17 cellular contexts compared by ENCODE assay signal in the genomic region with DNA sequence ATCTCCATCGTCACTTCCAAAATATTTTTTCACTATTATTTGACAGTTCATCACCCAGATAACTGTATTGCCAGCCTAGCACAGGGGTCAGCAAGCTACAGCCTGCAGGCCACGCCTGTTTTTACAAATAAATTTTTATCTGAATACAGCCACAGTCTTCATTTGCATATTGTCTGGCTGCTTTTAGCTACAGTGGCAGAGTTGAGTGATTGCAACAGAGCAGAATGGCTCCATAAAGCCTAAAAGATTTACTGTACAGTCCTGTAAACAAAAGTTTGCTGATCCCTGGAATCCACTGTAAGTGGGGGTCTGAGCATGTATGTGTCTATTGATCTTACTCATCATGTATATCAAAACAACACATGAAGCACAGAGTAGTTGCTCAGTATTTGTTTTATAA. TPM values are rescaled to one million over a fixed set of nuclear protein-coding genes. Genes with fewer than 3 reads are reported as not detected.
A peak's percentile ranks its signal among the peaks of the same experiment; 100 is the strongest.
DNase-seq lines count a peak whose midpoint lies in the region; ATAC-seq, FAIRE-seq and TF ChIP-seq lines count a peak whose summit lies in the region.
"Had no signal": no experiment of that assay in that cellular context is flagged by ENCODE, and none has a peak within 500 bp of the region (broad histone marks: within the 10 kb centered on the region; RNA-seq: fewer than 3 reads in every experiment).

No MANE protein-coding gene starts in this region.

- no peaks in the 10 kb centered on the region for H4K20me1 ChIP-seq in osteoblast (ENCODE audit: insufficient read depth, low read length)

- peak overlapping the region; percentile 80 for H2AFZ ChIP-seq in osteoblast (ENCODE audit: low read length)

- H3K9me3 ChIP-seq in osteoblast (ENCODE audit: low read depth, low read length): no peaks in the 10 kb centered on the region
- H3K9me3 ChIP-seq: gastrocnemius medialis, suprapubic skin had no signal

- DNase-seq in H4 (ENCODE audit: low spot score): peak; percentile 69
- DNase-seq in NOMO-1 (lab: John Stamatoyannopoulos, UW; ENCODE audit: unreplicated experiment in 2 of 2): peak; percentile 56 to 88
- DNase-seq in bronchial epithelial cell (ENCODE audit: low read depth): peak; percentile 78
- DNase-seq in osteoblast (ENCODE audit: insufficient read length, low spot score, missing footprints): no peak
- no peak for DNase-seq in HuH-7.5 (ENCODE audit: low spot score)
- DNase-seq: activated CD4-positive, alpha-beta T cell treated with anti-CD3 and anti-CD28 coated beads for 36 hours; activated naive CD4-positive, alpha-beta T cell treated with anti-CD3 and anti-CD28 coated beads, Interleukin-2, amount 10 ng/mL, durations not matched to agents 7 days and 5 days; caudate nucleus; effector memory CD4-positive, alpha-beta T cell; gastrocnemius medialis; NCI-H1930; NCI-H524; T-helper 2 cell had no signal

- ATAC-seq in HG03439 (IDR thresholded peaks at IDR 0.05; ENCODE audit: unreplicated experiment): no peak
- ATAC-seq in GM18502 (IDR thresholded peaks at IDR 0.05; ENCODE audit: poor library complexity, unreplicated experiment): no peak
- ATAC-seq in HG03095 (IDR thresholded peaks at IDR 0.05; ENCODE audit: unreplicated experiment): no peak
- ATAC-seq: activated CD4-positive, alpha-beta T cell treated with anti-CD3 and anti-CD28 coated beads for 36 hours; gastrocnemius medialis had no signal

- no peak for FAIRE-seq in bronchial epithelial cell (lab: Jason Lieb, UNC)

- peaks cover 29% of the 10 kb centered on the region for H3K4me1 ChIP-seq in osteoblast (ENCODE audit: insufficient read depth, low read length)
- H3K4me1 ChIP-seq: gastrocnemius medialis had no signal

- no peak for TF ChIP-seq CTCF in bronchial epithelial cell (IDR thresholded peaks at IDR 0.05; ENCODE audit: insufficient read depth, low read length, severe bottlenecking)
- no peak for TF ChIP-seq CTCF in osteoblast (IDR thresholded peaks at IDR 0.05; ENCODE audit: extremely low read depth, low read depth, low read length)

- H3K4me3 ChIP-seq in bronchial epithelial cell (ENCODE audit: low read depth, low read length): no peak overlapping the region
- H3K4me3 ChIP-seq in osteoblast (ENCODE audit: insufficient read depth, low read length): no peak overlapping the region
- H3K4me3 ChIP-seq: gastrocnemius medialis, suprapubic skin had no signal

- no peak overlapping the region for H3K27ac ChIP-seq in osteoblast (ENCODE audit: low read depth, low read length)
- H3K27ac ChIP-seq: gastrocnemius medialis, suprapubic skin had no signal

- peak overlapping the region; percentile 69 for H3K4me2 ChIP-seq in osteoblast (ENCODE audit: insufficient read depth, low read length)

- no peaks in the 10 kb centered on the region for H3K36me3 ChIP-seq in bronchial epithelial cell (ENCODE audit: control insufficient read depth, insufficient read depth, low read length)
- H3K36me3 ChIP-seq in osteoblast (ENCODE audit: insufficient read depth, low read length): no peaks in the 10 kb centered on the region
- H3K36me3 ChIP-seq: gastrocnemius medialis, suprapubic skin had no signal

- H3K27me3 ChIP-seq in bronchial epithelial cell (ENCODE audit: control insufficient read depth, insufficient read depth, low read length) (no peaks in the 10 kb centered on the region), osteoblast (ENCODE audit: insufficient read depth, low read length) (no peaks in the 10 kb centered on the region)
- H3K27me3 ChIP-seq: gastrocnemius medialis, suprapubic skin had no signal

- no peaks in the 10 kb centered on the region for H3K79me2 ChIP-seq in osteoblast (ENCODE audit: insufficient read depth, low read length)

RNA-seq across cellular contexts. Expression of gene GNAI1, which starts 45.9 kb away (rescaled TPM):
- total RNA-seq in H4 (2014; rRNA removed; shearing (Covaris generic)): 71.9 and 85.0 TPM in 2 replicates
- total RNA-seq in bronchial epithelial cell (56.1 and 89.5 TPM in 2 replicates), osteoblast (36.2 and 42.1 TPM in 2 replicates)

Comparison
In these comparisons a context has a peak if more than half of its experiments do, and no peak if none do; other contexts are left out.
1. DNase-seq: peak in H4 (single experiment), NOMO-1 (2 of 2) and bronchial epithelial cell (single experiment); none in osteoblast (single experiment) and HuH-7.5 (single experiment).